In the genomic region with DNA sequence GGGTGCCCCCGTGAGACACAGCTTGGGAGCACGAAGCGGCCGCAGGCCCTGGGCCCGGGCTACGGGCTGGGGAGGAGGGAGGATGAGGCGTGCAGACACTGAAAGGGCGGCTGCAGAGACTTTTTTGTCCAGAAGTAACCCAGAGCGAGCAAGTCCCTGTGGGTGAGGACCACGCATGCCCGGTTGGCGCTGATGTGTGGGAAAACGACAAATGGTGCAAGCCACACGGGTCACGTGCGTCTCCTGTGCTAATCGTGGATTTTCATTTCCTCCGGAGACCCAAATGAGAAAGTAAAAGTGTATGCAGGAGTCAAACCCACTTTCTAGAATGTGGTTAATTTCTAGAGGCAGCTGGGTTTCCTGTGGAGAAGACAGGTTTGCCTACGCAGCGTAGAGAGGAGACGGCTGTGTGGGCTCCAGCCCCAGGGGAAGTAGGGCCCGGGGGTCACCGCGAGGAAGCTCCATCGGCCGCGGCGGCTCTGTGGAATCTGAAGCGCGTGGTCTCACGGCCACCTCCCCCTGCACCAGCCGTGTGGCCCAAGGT, we compare ENCODE assay signal across 9 cellular contexts. TPM values are rescaled to one million over a fixed set of nuclear protein-coding genes. Genes with fewer than 3 reads are reported as not detected.
DNase-seq lines count a peak whose midpoint lies in the region; ATAC-seq, FAIRE-seq and TF ChIP-seq lines count a peak whose summit lies in the region.
"Had no signal": no experiment of that assay in that cellular context is flagged by ENCODE, and none has a peak within 500 bp of the region (broad histone marks: within the 10 kb centered on the region; RNA-seq: fewer than 3 reads in every experiment).

No MANE protein-coding gene starts in this region.

- no peak for FAIRE-seq in HTR-8/SVneo (lab: Jason Lieb, UNC)

- DNase-seq in activated CD8-positive, alpha-beta memory T cell treated with anti-CD3 and anti-CD28 coated beads for 48 hours (ENCODE audit: low read depth in 2 of 3, low spot score in 2 of 3): peak; percentile 25 to 35 (median 32)
- DNase-seq in lower lobe of right lung: peak; percentile 84
- no peak for DNase-seq in HTR-8/SVneo (ENCODE audit: insufficient read length, low spot score)
- DNase-seq in DMS114 treated with DMSO at 0.1 percent for 48 hours (lab: John Stamatoyannopoulos, UW; ENCODE audit: unreplicated experiment): no peak
- DNase-seq in RWPE1 (ENCODE audit: low spot score): no peak

- H3K9me3 ChIP-seq in lower lobe of right lung (no peaks in the 10 kb centered on the region), thymus (ENCODE audit: control insufficient read depth) (no peaks in the 10 kb centered on the region)

- TF ChIP-seq CTCF in lower lobe of right lung (IDR thresholded peaks at IDR 0.05): no peak
- no peak for TF ChIP-seq CTCF in RWPE1 (conservative IDR thresholded peaks at IDR 0.05; ENCODE audit: low read depth)

- POLR2A ChIA-PET in RWPE1 (lab: Yijun Ruan, JAX; ENCODE audit: low non-redundant PET): no interaction called here

- H3K27me3 ChIP-seq in lower lobe of right lung (ENCODE audit: low read depth) (peaks cover 5% of the 10 kb centered on the region), thymus (ENCODE audit: control insufficient read depth, insufficient read depth) (no peaks in the 10 kb centered on the region)

- CTCF ChIA-PET in RWPE1 (lab: Yijun Ruan, JAX): no interaction called here

- H3K4me1 ChIP-seq in lower lobe of right lung (peaks cover 15% of the 10 kb centered on the region), thymus (ENCODE audit: control insufficient read depth, insufficient read depth, low read length) (peaks cover 8% of the 10 kb centered on the region)

- WGBS in thymus: 14% methylated on average over 32 of the region's 32 CpGs

- ATAC-seq in GM19395 (IDR thresholded peaks at IDR 0.05; ENCODE audit: unreplicated experiment): peak; percentile 97
- ATAC-seq in HG03432 (IDR thresholded peaks at IDR 0.05; ENCODE audit: unreplicated experiment): peak; percentile 97
- ATAC-seq in lower lobe of right lung: peak; percentile 64 to 65

- H3K27ac ChIP-seq in lower lobe of right lung: peak overlapping the region; percentile 41
- peak overlapping the region; percentile 67 for H3K27ac ChIP-seq in thymus (ENCODE audit: low read depth)
- H3K27ac ChIP-seq in RWPE1: no peak overlapping the region
- H3K27ac ChIP-seq: SK-N-MC had no signal

- intact Hi-C loops in lower lobe of right lung (cut with DNase I): no loop called here

- H3K4me3 ChIP-seq in lower lobe of right lung (peak overlapping the region; percentile 41), thymus (ENCODE audit: low read length) (peak overlapping the region; percentile 37)
- H3K4me3 ChIP-seq: SK-N-MC had no signal

- no peaks in the 10 kb centered on the region for H3K36me3 ChIP-seq in lower lobe of right lung
- no peaks in the 10 kb centered on the region for H3K36me3 ChIP-seq in thymus (ENCODE audit: control insufficient read depth, insufficient read depth)

RNA-seq across cellular contexts. Expression of a gene that starts 19.0 kb away (rescaled TPM):
- 12.9 TPM for total RNA-seq in lower lobe of right lung
- 5.7 TPM for polyA plus RNA-seq in thymus

RNA-seq across cellular contexts. Expression of a gene that starts 34.7 kb away (rescaled TPM):
- total RNA-seq in lower lobe of right lung: 29.0 TPM
- 13.6 TPM for polyA plus RNA-seq in thymus

Comparison
In these comparisons a context has a peak if more than half of its experiments do, and no peak if none do; other contexts are left out.
1. DNase-seq: peak in activated CD8-positive, alpha-beta memory T cell treated with anti-CD3 and anti-CD28 coated beads for 48 hours (3 of 3) and lower lobe of right lung (single experiment); none in HTR-8/SVneo (single experiment), DMS114 treated with DMSO at 0.1 percent for 48 hours (single experiment) and RWPE1 (single experiment).
2. Peak in every context shown above with its lines, with median percentiles within 50 percentile points of each other: ATAC-seq.